In genomic region chr6:121205569-121205968, GRCh38 we compare ENCODE assay signal across 24 cellular contexts.
DNase-seq lines count a peak whose midpoint lies in the region; ATAC-seq and TF ChIP-seq lines count a peak whose summit lies in the region.
"Had no signal": no experiment of that assay in that cellular context is flagged by ENCODE, and none has a peak within 500 bp of the region (broad histone marks: within the 10 kb centered on the region; RNA-seq: fewer than 3 reads in every experiment).

No MANE protein-coding gene starts in this region.

- ATAC-seq in GM18909 (IDR thresholded peaks at IDR 0.05; ENCODE audit: poor library complexity, unreplicated experiment) = peak; percentile 82
- ATAC-seq in HG02623 (IDR thresholded peaks at IDR 0.05; ENCODE audit: unreplicated experiment) = peak; percentile 51
- ATAC-seq in HG03175 (IDR thresholded peaks at IDR 0.05; ENCODE audit: unreplicated experiment) = peak; percentile 68
- ATAC-seq: activated T-cell treated with anti-CD3 and anti-CD28 coated beads, Interleukin-2, amount 50 U/mL, for 4 hours; mucosa of descending colon; SK-N-SH treated with all-trans-retinoic acid at 6 μM for 48 hours; stimulated activated memory B cell treated with anti-CD40 and anti-IgM and Interleukin-4, amounts not matched to agents 10 μg/mL and 1 μg/mL and 100 μg/mL, for 72 hours had no signal

- no peaks in the 10 kb centered on the region for H3K36me3 Mint-ChIP-seq in Calu3 (ENCODE audit: insufficient read depth, unreplicated experiment)
- H3K36me3 Mint-ChIP-seq: neural progenitor cell had no signal

- H3K27ac Mint-ChIP-seq in Calu3 (ENCODE audit: unreplicated experiment) = no peak overlapping the region
- H3K27ac Mint-ChIP-seq: CD4-positive, alpha-beta T cell; H9; immature natural killer cell; neural progenitor cell; stimulated activated memory B cell treated with anti-CD40 and anti-IgM and Interleukin-4, amounts not matched to agents 10 μg/mL and 1 μg/mL and 100 μg/mL, for 72 hours; T-helper 2 cell treated with Interferon-gamma antibody and Interleukin-4, amounts not matched to agents 5 μg/mL and 100 μg/mL, for 36 hours had no signal

- H3K27me3 Mint-ChIP-seq in Calu3 (ENCODE audit: unreplicated experiment) = no peaks in the 10 kb centered on the region
- H3K27me3 Mint-ChIP-seq: CD4-positive, alpha-beta T cell; stimulated activated memory B cell treated with anti-CD40 and anti-IgM and Interleukin-4, amounts not matched to agents 10 μg/mL and 1 μg/mL and 100 μg/mL, for 72 hours had no signal

- no TSS peak for BruUV-seq in Calu3 (replicated peaks; lab: Mats Ljungman, UMichigan)

- intact Hi-C loops in Calu3 (cut with micrococcal nuclease; ENCODE audit: unreplicated experiment) (no loop called here), posterior cingulate gyrus (cut with DNase I) (no loop called here)

- no peaks in the 10 kb centered on the region for H3K4me1 Mint-ChIP-seq in Calu3 (ENCODE audit: low read depth, unreplicated experiment)
- H3K4me1 Mint-ChIP-seq: immature natural killer cell; neural progenitor cell; stimulated activated memory B cell treated with anti-CD40 and anti-IgM and Interleukin-4, amounts not matched to agents 10 μg/mL and 1 μg/mL and 100 μg/mL, for 72 hours had no signal

- no peak overlapping the region for H3K4me3 Mint-ChIP-seq in Calu3 (ENCODE audit: low read depth, unreplicated experiment)
- H3K4me3 Mint-ChIP-seq: activated T-cell treated with anti-CD3 and anti-CD28 coated beads, Interleukin-2, amount 50 U/mL, for 4 hours; CD4-positive, alpha-beta T cell; H9; immature natural killer cell; neural progenitor cell; stimulated activated memory B cell treated with anti-CD40 and anti-IgM and Interleukin-4, amounts not matched to agents 10 μg/mL and 1 μg/mL and 100 μg/mL, for 72 hours; T-helper 2 cell treated with Interferon-gamma antibody and Interleukin-4, amounts not matched to agents 5 μg/mL and 100 μg/mL, for 36 hours had no signal

- no peak for TF ChIP-seq CTCF in Calu3 (IDR thresholded peaks at IDR 0.05; ENCODE audit: unreplicated experiment)

- DNase-seq in myocyte (ENCODE audit: low read depth) (peak; percentile 5), Calu3 (no peak), posterior cingulate gyrus (no peak), NCI-H345 (lab: John Stamatoyannopoulos, UW) (no peak)
- DNase-seq: activated CD4-positive, alpha-beta T cell treated with anti-CD3 and anti-CD28 coated beads, Interleukin-2, amount 50 U/mL, for 4 hours; activated naive CD4-positive, alpha-beta T cell treated with anti-CD3 and anti-CD28 coated beads, Interleukin-2, amount 50 U/mL, for 16 hours; activated T-cell treated with anti-CD3 and anti-CD28 coated beads, Interleukin-2, amount 50 U/mL, for 4 hours; anterior cingulate cortex; CD4-positive, alpha-beta T cell; dermis blood vessel endothelial cell; DMS53; H9; immature natural killer cell; mucosa of descending colon; NCI-H1417; NCI-H510A treated with DMSO at 0.1 percent for 48 hours; WERI-Rb-1 had no signal

- CTCF ChIA-PET in Calu3 (lab: Charles Lee) = no interaction called here

- H3K9me3 Mint-ChIP-seq in Calu3 (ENCODE audit: low read depth, unreplicated experiment) = peaks cover 3% of the 10 kb centered on the region
- H3K9me3 Mint-ChIP-seq: CD4-positive, alpha-beta T cell; H9; immature natural killer cell; neural progenitor cell had no signal
